Comparison of ENCODE assay signal across 9 cellular contexts in the genomic region with DNA sequence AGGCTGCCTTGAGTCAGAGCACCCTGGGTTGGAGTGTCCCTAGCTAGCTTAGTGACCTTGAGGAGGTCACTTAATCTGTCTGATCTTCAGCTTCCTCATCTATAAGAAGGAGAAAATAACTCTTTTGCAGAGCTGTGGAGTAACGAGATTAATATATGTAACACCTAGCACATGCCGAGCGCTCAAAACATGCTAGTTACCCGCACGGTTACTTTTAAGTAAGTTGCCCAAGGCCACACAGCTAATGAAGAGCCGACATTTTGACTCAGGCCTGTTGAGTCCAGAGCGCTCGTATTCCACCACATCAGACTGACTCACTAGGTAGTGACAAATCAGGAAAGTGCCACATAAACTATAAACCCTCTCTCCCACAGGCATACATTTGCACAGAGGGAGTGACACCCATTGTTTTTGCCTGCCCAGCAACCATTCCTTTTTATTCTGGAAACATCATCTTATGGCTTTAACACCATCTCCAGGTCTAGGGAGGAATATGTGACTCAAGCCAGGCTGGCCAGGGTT. TPM values are rescaled to one million over a fixed set of nuclear protein-coding genes. Genes with fewer than 3 reads are reported as not detected.
DNase-seq lines count a peak whose midpoint lies in the region; ATAC-seq and TF ChIP-seq lines count a peak whose summit lies in the region.
"Had no signal": no experiment of that assay in that cellular context is flagged by ENCODE, and none has a peak within 500 bp of the region (broad histone marks: within the 10 kb centered on the region; RNA-seq: fewer than 3 reads in every experiment).

No MANE protein-coding gene starts in this region.

- H3K27me3 Mint-ChIP-seq in activated naive CD8-positive, alpha-beta T cell treated with anti-CD3 and anti-CD28 coated beads, Interleukin-2, amount 50 U/mL, for 24 hours = no peaks in the 10 kb centered on the region
- peaks cover 54% of the 10 kb centered on the region for H3K27me3 Mint-ChIP-seq in progenitor cell of endocrine pancreas

- H3K36me3 ChIP-seq in left lung = no peaks in the 10 kb centered on the region

- H3K27me3 ChIP-seq in left lung = no peaks in the 10 kb centered on the region

- DNase-seq in AG08395 (ENCODE audit: low spot score) (peak; percentile 72), HT1080 (ENCODE audit: low read depth) (peak; percentile 92), kidney tubule cell (ENCODE audit: low spot score) (peak; percentile 93), cerebellum (ENCODE audit: low spot score) (no peak), left lung (no peak), foreskin melanocyte (no peak), progenitor cell of endocrine pancreas (ENCODE audit: low spot score, unreplicated experiment) (no peak)
- DNase-seq in activated naive CD8-positive, alpha-beta T cell treated with anti-CD3 and anti-CD28 coated beads, Interleukin-2, amount 50 U/mL, for 24 hours = no peak
- DNase-seq: DND-41 had no signal

- H3K27ac ChIP-seq in left lung = peak overlapping the region in 1 of 2 donors; percentile 45

- H3K4me3 ChIP-seq in left lung = no peak overlapping the region

- peaks cover 88% of the 10 kb centered on the region for H3K4me1 Mint-ChIP-seq in activated naive CD8-positive, alpha-beta T cell treated with anti-CD3 and anti-CD28 coated beads, Interleukin-2, amount 50 U/mL, for 24 hours
- H3K4me1 Mint-ChIP-seq in progenitor cell of endocrine pancreas (ENCODE audit: low read depth) = peaks cover 8% of the 10 kb centered on the region

- no peak for TF ChIP-seq CTCF in left lung (IDR thresholded peaks at IDR 0.05)
- no peak for TF ChIP-seq CTCF in progenitor cell of endocrine pancreas (IDR thresholded peaks at IDR 0.05; ENCODE audit: unreplicated experiment)

- H3K36me3 Mint-ChIP-seq in activated naive CD8-positive, alpha-beta T cell treated with anti-CD3 and anti-CD28 coated beads, Interleukin-2, amount 50 U/mL, for 24 hours (ENCODE audit: low read depth) = no peaks in the 10 kb centered on the region
- H3K36me3 Mint-ChIP-seq in progenitor cell of endocrine pancreas (ENCODE audit: insufficient read depth) = no peaks in the 10 kb centered on the region

- H3K27ac Mint-ChIP-seq in activated naive CD8-positive, alpha-beta T cell treated with anti-CD3 and anti-CD28 coated beads, Interleukin-2, amount 50 U/mL, for 24 hours = peak overlapping the region; percentile 96
- H3K27ac Mint-ChIP-seq in progenitor cell of endocrine pancreas = no peak overlapping the region

- H3K9me3 Mint-ChIP-seq in activated naive CD8-positive, alpha-beta T cell treated with anti-CD3 and anti-CD28 coated beads, Interleukin-2, amount 50 U/mL, for 24 hours = no peaks in the 10 kb centered on the region
- no peaks in the 10 kb centered on the region for H3K9me3 Mint-ChIP-seq in progenitor cell of endocrine pancreas (ENCODE audit: low read depth)

- intact Hi-C loops in left lung (cut with DNase I) = no loop called here

- peak; percentile 76 for ATAC-seq in activated naive CD8-positive, alpha-beta T cell treated with anti-CD3 and anti-CD28 coated beads, Interleukin-2, amount 50 U/mL, for 24 hours
- no peak for ATAC-seq in left lung

- peak overlapping the region; percentile 63 for H3K4me3 Mint-ChIP-seq in activated naive CD8-positive, alpha-beta T cell treated with anti-CD3 and anti-CD28 coated beads, Interleukin-2, amount 50 U/mL, for 24 hours
- no peak overlapping the region for H3K4me3 Mint-ChIP-seq in progenitor cell of endocrine pancreas (ENCODE audit: low read depth)

- no peaks in the 10 kb centered on the region for H3K9me3 ChIP-seq in left lung

- peaks cover 9 to 41% of the 10 kb centered on the region in 2 donors for H3K4me1 ChIP-seq in left lung

RNA-seq across cellular contexts. Expression of a gene that starts 42.4 kb away (rescaled TPM):
- total RNA-seq in HT1080 (2014; rRNA removed; shearing (Covaris generic)) = 14.1 and 19.2 TPM in 2 replicates
- polyA plus RNA-seq in HT1080 (2015; cell fraction: cytosol; rRNA removed) = 42.3 and 51.3 TPM in 2 replicates
- polyA plus RNA-seq in HT1080 (2015; cell fraction: nucleus; rRNA removed) = 85.2 and 104 TPM in 2 replicates
- 6.5 TPM for total RNA-seq in cerebellum
- 10 to 100 TPM; 76.5 to 97.5 TPM for total RNA-seq in left lung
- 1.1 and 1.3 TPM in 2 replicates for total RNA-seq in progenitor cell of endocrine pancreas

Comparison
In these comparisons a context has a peak if more than half of its experiments do, and no peak if none do; other contexts are left out.
1. DNase-seq: peak in AG08395 (single experiment), HT1080 (single experiment) and kidney tubule cell (single experiment); none in activated naive CD8-positive, alpha-beta T cell treated with anti-CD3 and anti-CD28 coated beads, Interleukin-2, amount 50 U/mL, for 24 hours (single experiment), cerebellum (single experiment), left lung (0 of 2), foreskin melanocyte (single experiment) and progenitor cell of endocrine pancreas (single experiment).